Comparison of ENCODE assay signal across 1 cellular context in genomic region chr17:76378548-76379274, GRCh38.
TF ChIP-seq lines count a peak whose summit lies in the region.

No MANE protein-coding gene starts in this region.

TF ChIP-seq in HepG2, 621 proteins besides CTCF, POLR2A, EP300 and RAD21 (continued from another document):
- TF ChIP-seq, protein P1, sequence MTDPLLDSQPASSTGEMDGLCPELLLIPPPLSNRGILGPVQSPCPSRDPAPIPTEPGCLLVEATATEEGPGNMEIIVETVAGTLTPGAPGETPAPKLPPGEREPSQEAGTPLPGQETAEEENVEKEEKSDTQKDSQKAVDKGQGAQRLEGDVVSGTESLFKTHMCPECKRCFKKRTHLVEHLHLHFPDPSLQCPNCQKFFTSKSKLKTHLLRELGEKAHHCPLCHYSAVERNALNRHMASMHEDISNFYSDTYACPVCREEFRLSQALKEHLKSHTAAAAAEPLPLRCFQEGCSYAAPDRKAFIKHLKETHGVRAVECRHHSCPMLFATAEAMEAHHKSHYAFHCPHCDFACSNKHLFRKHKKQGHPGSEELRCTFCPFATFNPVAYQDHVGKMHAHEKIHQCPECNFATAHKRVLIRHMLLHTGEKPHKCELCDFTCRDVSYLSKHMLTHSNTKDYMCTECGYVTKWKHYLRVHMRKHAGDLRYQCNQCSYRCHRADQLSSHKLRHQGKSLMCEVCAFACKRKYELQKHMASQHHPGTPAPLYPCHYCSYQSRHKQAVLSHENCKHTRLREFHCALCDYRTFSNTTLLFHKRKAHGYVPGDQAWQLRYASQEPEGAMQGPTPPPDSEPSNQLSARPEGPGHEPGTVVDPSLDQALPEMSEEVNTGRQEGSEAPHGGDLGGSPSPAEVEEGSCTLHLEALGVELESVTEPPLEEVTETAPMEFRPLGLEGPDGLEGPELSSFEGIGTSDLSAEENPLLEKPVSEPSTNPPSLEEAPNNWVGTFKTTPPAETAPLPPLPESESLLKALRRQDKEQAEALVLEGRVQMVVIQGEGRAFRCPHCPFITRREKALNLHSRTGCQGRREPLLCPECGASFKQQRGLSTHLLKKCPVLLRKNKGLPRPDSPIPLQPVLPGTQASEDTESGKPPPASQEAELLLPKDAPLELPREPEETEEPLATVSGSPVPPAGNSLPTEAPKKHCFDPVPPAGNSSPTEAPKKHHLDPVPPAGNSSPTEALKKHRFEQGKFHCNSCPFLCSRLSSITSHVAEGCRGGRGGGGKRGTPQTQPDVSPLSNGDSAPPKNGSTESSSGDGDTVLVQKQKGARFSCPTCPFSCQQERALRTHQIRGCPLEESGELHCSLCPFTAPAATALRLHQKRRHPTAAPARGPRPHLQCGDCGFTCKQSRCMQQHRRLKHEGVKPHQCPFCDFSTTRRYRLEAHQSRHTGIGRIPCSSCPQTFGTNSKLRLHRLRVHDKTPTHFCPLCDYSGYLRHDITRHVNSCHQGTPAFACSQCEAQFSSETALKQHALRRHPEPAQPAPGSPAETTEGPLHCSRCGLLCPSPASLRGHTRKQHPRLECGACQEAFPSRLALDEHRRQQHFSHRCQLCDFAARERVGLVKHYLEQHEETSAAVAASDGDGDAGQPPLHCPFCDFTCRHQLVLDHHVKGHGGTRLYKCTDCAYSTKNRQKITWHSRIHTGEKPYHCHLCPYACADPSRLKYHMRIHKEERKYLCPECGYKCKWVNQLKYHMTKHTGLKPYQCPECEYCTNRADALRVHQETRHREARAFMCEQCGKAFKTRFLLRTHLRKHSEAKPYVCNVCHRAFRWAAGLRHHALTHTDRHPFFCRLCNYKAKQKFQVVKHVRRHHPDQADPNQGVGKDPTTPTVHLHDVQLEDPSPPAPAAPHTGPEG (CRISPR knock-in tag; IDR thresholded peaks at IDR 0.05): 0 out of 2 replicates have a peak, but pooled peaks have one; percentile 0
- TF ChIP-seq, protein P2, sequence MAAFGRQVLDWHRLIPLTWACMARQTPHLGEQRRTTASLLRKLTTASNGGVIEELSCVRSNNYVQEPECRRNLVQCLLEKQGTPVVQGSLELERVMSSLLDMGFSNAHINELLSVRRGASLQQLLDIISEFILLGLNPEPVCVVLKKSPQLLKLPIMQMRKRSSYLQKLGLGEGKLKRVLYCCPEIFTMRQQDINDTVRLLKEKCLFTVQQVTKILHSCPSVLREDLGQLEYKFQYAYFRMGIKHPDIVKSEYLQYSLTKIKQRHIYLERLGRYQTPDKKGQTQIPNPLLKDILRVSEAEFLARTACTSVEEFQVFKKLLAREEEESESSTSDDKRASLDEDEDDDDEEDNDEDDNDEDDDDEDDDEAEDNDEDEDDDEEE (CRISPR knock-in tag; IDR thresholded peaks at IDR 0.05): 0 out of 2 replicates have a peak, but pooled peaks have one; percentile 51
- TF ChIP-seq SSRP1 (CRISPR knock-in tag; IDR thresholded peaks at IDR 0.05) (peak; percentile 68; the same call in 1 of the 2 replicates), ATF1 (CRISPR knock-in tag; IDR thresholded peaks at IDR 0.05) (no peak), ZNF382 (CRISPR knock-in tag; IDR thresholded peaks at IDR 0.05; ENCODE audit: borderline replicate concordance) (no peak)
- TF ChIP-seq, protein P3, sequence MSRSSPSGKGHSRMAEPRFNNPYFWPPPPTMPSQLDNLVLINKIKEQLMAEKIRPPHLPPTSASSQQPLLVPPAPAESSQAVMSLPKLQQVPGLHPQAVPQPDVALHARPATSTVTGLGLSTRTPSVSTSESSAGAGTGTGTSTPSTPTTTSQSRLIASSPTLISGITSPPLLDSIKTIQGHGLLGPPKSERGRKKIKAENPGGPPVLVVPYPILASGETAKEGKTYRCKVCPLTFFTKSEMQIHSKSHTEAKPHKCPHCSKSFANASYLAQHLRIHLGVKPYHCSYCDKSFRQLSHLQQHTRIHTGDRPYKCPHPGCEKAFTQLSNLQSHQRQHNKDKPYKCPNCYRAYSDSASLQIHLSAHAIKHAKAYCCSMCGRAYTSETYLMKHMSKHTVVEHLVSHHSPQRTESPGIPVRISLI (CRISPR knock-in tag; IDR thresholded peaks at IDR 0.05; ENCODE audit: borderline replicate concordance): 0 out of 2 replicates have a peak, but pooled peaks have one; percentile 6
